Comparison of ENCODE assay signal across 18 cellular contexts in genomic region chr16:58591083-58591482, GRCh38. TPM values are rescaled to one million over a fixed set of nuclear protein-coding genes. Genes with fewer than 3 reads are reported as not detected.
DNase-seq lines count a peak whose midpoint lies in the region; ATAC-seq and TF ChIP-seq lines count a peak whose summit lies in the region.
"Had no signal": no experiment of that assay in that cellular context is flagged by ENCODE, and none has a peak within 500 bp of the region (broad histone marks: within the 10 kb centered on the region; RNA-seq: fewer than 3 reads in every experiment).

No MANE protein-coding gene starts in this region.

- POLR2A ChIA-PET in WTC11 (lab: Charles Lee): no interaction called here

- H3K27ac Mint-ChIP-seq in activated T-cell treated with anti-CD3 and anti-CD28 coated beads, Interleukin-2, amount 50 U/mL, for 24 hours: peak overlapping the region; percentile 51
- H3K27ac Mint-ChIP-seq in WTC11 (0 out of 2 replicates have a peak overlapping the region, but pooled peaks have one; percentile 39), immature natural killer cell (peak overlapping the region in 5 of 6 donors; percentile 17 to 70 (median 66)), nephron progenitor cell (peak overlapping the region; percentile 39)

- ATAC-seq in WTC11: no peak
- ATAC-seq: GM12878 had no signal

- no peaks in the 10 kb centered on the region for H3K9me3 Mint-ChIP-seq in activated T-cell treated with anti-CD3 and anti-CD28 coated beads, Interleukin-2, amount 50 U/mL, for 24 hours
- peaks cover 9% of the 10 kb centered on the region for H3K9me3 Mint-ChIP-seq in WTC11
- H3K9me3 Mint-ChIP-seq in immature natural killer cell: no peaks in the 10 kb centered on the region
- no peaks in the 10 kb centered on the region for H3K9me3 Mint-ChIP-seq in nephron progenitor cell
- H3K9me3 Mint-ChIP-seq: IgD-negative memory B cell had no signal

- DNase-seq in activated T-cell treated with anti-CD3 and anti-CD28 coated beads, Interleukin-2, amount 50 U/mL, for 24 hours: no peak
- no peak for DNase-seq in activated T-cell treated with anti-CD3 and anti-CD28 coated beads for 4 hours
- DNase-seq in WTC11 (ENCODE audit: low spot score): no peak
- DNase-seq in immature natural killer cell: no peak
- no peak for DNase-seq in nephron progenitor cell
- no peak for DNase-seq in NCI-H446 (lab: John Stamatoyannopoulos, UW)
- DNase-seq in superior temporal gyrus (ENCODE audit: extremely low spot score): no peak
- DNase-seq: DND-41, GDM1, GM23248, HCEC 1CT, Kasumi-1, NCI-H1105 treated with DMSO at 0.1 percent for 48 hours, NCI-H187, NCI-H226, NCI-H526 had no signal

- CTCF ChIA-PET in WTC11 (lab: Charles Lee): no interaction called here

- H3K27me3 Mint-ChIP-seq in activated T-cell treated with anti-CD3 and anti-CD28 coated beads, Interleukin-2, amount 50 U/mL, for 24 hours: no peaks in the 10 kb centered on the region
- no peaks in the 10 kb centered on the region for H3K27me3 Mint-ChIP-seq in WTC11 (ENCODE audit: low read depth)
- no peaks in the 10 kb centered on the region for H3K27me3 Mint-ChIP-seq in immature natural killer cell (ENCODE audit: low read depth in 3 of 3)
- H3K27me3 Mint-ChIP-seq in nephron progenitor cell (ENCODE audit: low read depth, poor library complexity): no peaks in the 10 kb centered on the region
- H3K27me3 Mint-ChIP-seq: IgD-negative memory B cell had no signal

- TF ChIP-seq CTCF in WTC11 (IDR thresholded peaks at IDR 0.05): no peak
- no peak for TF ChIP-seq CTCF in nephron progenitor cell (IDR thresholded peaks at IDR 0.05)

- peaks cover 20% of the 10 kb centered on the region for H3K4me1 Mint-ChIP-seq in activated T-cell treated with anti-CD3 and anti-CD28 coated beads, Interleukin-2, amount 50 U/mL, for 24 hours (ENCODE audit: low read depth)
- H3K4me1 Mint-ChIP-seq in WTC11 (no peaks in the 10 kb centered on the region), immature natural killer cell (peaks cover 19 to 60% of the 10 kb centered on the region in 2 donors), nephron progenitor cell (peaks cover 35% of the 10 kb centered on the region)

- peaks cover 91% of the 10 kb centered on the region for H3K36me3 Mint-ChIP-seq in activated T-cell treated with anti-CD3 and anti-CD28 coated beads, Interleukin-2, amount 50 U/mL, for 24 hours (ENCODE audit: low read depth)
- H3K36me3 Mint-ChIP-seq in WTC11: peaks cover 70% of the 10 kb centered on the region
- H3K36me3 Mint-ChIP-seq in immature natural killer cell: peaks cover 0 to 35% (median 11%) of the 10 kb centered on the region in 3 donors
- H3K36me3 Mint-ChIP-seq in nephron progenitor cell (ENCODE audit: low read depth): peaks cover 90% of the 10 kb centered on the region

- H3K4me3 Mint-ChIP-seq in activated T-cell treated with anti-CD3 and anti-CD28 coated beads, Interleukin-2, amount 50 U/mL, for 24 hours: no peak overlapping the region
- H3K4me3 Mint-ChIP-seq in WTC11: no peak overlapping the region
- no peak overlapping the region for H3K4me3 Mint-ChIP-seq in immature natural killer cell
- no peak overlapping the region for H3K4me3 Mint-ChIP-seq in nephron progenitor cell
- H3K4me3 Mint-ChIP-seq: IgD-negative memory B cell had no signal

TF ChIP-seq in WTC11, 78 proteins besides CTCF, POLR2A, EP300 and RAD21:
- TF ChIP-seq E2F4 (CRISPR knock-in tag; IDR thresholded peaks at IDR 0.05; ENCODE audit: borderline replicate concordance, low read depth): no peak
- no peak for TF ChIP-seq JUN (CRISPR knock-in tag; IDR thresholded peaks at IDR 0.05)
- TF ChIP-seq EMX1 (CRISPR knock-in tag; IDR thresholded peaks at IDR 0.05): no peak
- TF ChIP-seq E2F1 (CRISPR knock-in tag; IDR thresholded peaks at IDR 0.05): no peak
- TF ChIP-seq ETV6 (CRISPR knock-in tag; IDR thresholded peaks at IDR 0.05): no peak
- TF ChIP-seq ZNF512 (CRISPR knock-in tag; IDR thresholded peaks at IDR 0.05; ENCODE audit: borderline replicate concordance): no peak
- TF ChIP-seq MYBL2 (CRISPR knock-in tag; IDR thresholded peaks at IDR 0.05): no peak
- TF ChIP-seq ESRRA (CRISPR knock-in tag; IDR thresholded peaks at IDR 0.05; ENCODE audit: borderline replicate concordance): no peak
- TF ChIP-seq ZBTB21 (CRISPR knock-in tag; IDR thresholded peaks at IDR 0.05; ENCODE audit: borderline replicate concordance): no peak
- TF ChIP-seq MLX (CRISPR knock-in tag; IDR thresholded peaks at IDR 0.05): no peak
- TF ChIP-seq ZNF121 (CRISPR knock-in tag; IDR thresholded peaks at IDR 0.05): no peak
- no peak for TF ChIP-seq TEAD4 (CRISPR knock-in tag; IDR thresholded peaks at IDR 0.05)
- no peak for TF ChIP-seq NFATC4 (CRISPR knock-in tag; IDR thresholded peaks at IDR 0.05)
- no peak for TF ChIP-seq ZNF671 (CRISPR knock-in tag; IDR thresholded peaks at IDR 0.05)
- no peak for TF ChIP-seq NFE2L1 (CRISPR knock-in tag; IDR thresholded peaks at IDR 0.05)
- no peak for TF ChIP-seq FOXP4 (CRISPR knock-in tag; IDR thresholded peaks at IDR 0.05)
- no peak for TF ChIP-seq FOXK1 (CRISPR knock-in tag; IDR thresholded peaks at IDR 0.05)
- TF ChIP-seq ATF1 (CRISPR knock-in tag; IDR thresholded peaks at IDR 0.05): no peak
- TF ChIP-seq ZNF317 (CRISPR knock-in tag; IDR thresholded peaks at IDR 0.05; ENCODE audit: borderline replicate concordance, low read depth): no peak
TF ChIP-seq in WTC11: peak in this region for 0.

RNA-seq across cellular contexts. Expression of gene CNOT1, which starts 38.5 kb away (rescaled TPM):
- total RNA-seq in WTC11 (2021): 278 to 314 TPM (median 283 TPM) in 3 replicates
- polyA plus RNA-seq in immature natural killer cell: 10 to 100 TPM; 78.1 to 89.7 (median 85.1) TPM
